ENCODE assay signal across 10 cellular contexts in the genomic region with DNA sequence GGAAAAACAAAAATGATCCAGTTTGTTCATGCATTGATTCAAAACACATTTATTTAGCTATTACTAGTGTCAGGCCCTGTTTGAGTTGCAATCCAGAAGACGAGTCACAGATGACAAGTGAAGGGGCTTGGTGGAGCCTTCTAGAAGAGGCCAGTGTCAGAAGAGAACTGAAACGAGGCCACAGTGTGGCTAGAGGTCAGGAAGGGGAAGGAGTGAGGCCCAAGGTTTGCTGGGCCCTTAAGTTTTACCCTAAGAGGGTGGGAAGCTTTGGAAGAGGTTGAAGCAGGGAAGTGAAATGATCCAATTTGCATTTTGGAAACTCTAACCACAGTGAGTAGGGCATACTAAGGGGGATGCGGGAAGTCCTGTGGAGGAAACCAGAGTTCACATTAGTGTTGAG. TPM values are rescaled to one million over a fixed set of nuclear protein-coding genes. Genes with fewer than 3 reads are reported as not detected.
A peak's percentile ranks its signal among the peaks of the same experiment; 100 is the strongest.
DNase-seq lines count a peak whose midpoint lies in the region; ATAC-seq and TF ChIP-seq lines count a peak whose summit lies in the region.
"Had no signal": no experiment of that assay in that cellular context is flagged by ENCODE, and none has a peak within 500 bp of the region (broad histone marks: within the 10 kb centered on the region; RNA-seq: fewer than 3 reads in every experiment).

No MANE protein-coding gene starts in this region.

- ATAC-seq in GM18498 (IDR thresholded peaks at IDR 0.05; ENCODE audit: unreplicated experiment) (peak; percentile 84), GM19452 (IDR thresholded peaks at IDR 0.05; ENCODE audit: unreplicated experiment) (peak; percentile 84), HG02938 (IDR thresholded peaks at IDR 0.05; ENCODE audit: unreplicated experiment) (peak; percentile 66)

- H3K4me3 ChIP-seq in WERI-Rb-1 (ENCODE audit: low read depth, low read length) (no peak overlapping the region), ascending aorta (no peak overlapping the region), ovary (no peak overlapping the region)

- H3K9me3 ChIP-seq in WERI-Rb-1 (ENCODE audit: severe bottlenecking) (no peaks in the 10 kb centered on the region), ascending aorta (no peaks in the 10 kb centered on the region), ovary (no peaks in the 10 kb centered on the region)

- H3K36me3 ChIP-seq in WERI-Rb-1 (peaks cover 45% of the 10 kb centered on the region), ascending aorta (no peaks in the 10 kb centered on the region), ovary (no peaks in the 10 kb centered on the region)

- no peak for TF ChIP-seq POLR2A in ovary (IDR thresholded peaks at IDR 0.05)

- TF ChIP-seq CTCF in WERI-Rb-1 (IDR thresholded peaks at IDR 0.05; ENCODE audit: low read depth, low read length) = no peak
- TF ChIP-seq CTCF in ascending aorta (IDR thresholded peaks at IDR 0.05) = no peak
- TF ChIP-seq CTCF in ovary (IDR thresholded peaks at IDR 0.05) = no peak

- DNase-seq in WERI-Rb-1 = no peak
- no peak for DNase-seq in AG08395 (ENCODE audit: low spot score)
- DNase-seq in ascending aorta (ENCODE audit: low spot score in 2 of 2) = no peak
- DNase-seq in retina = no peak
- DNase-seq in ovary = no peak
- DNase-seq: activated gamma-delta T cell treated with Interleukin-2 at 50 U/mL for 16 hours, cortex of kidney had no signal

- intact Hi-C loops in ascending aorta (cut with DNase I) = no loop called here
- intact Hi-C loops in ovary (cut with DNase I) = no loop called here

- peak overlapping the region; percentile 44 for H3K27ac ChIP-seq in WERI-Rb-1
- H3K27ac ChIP-seq in ascending aorta = no peak overlapping the region
- H3K27ac ChIP-seq in ovary = no peak overlapping the region

- H3K4me1 ChIP-seq in ascending aorta = no peaks in the 10 kb centered on the region
- no peaks in the 10 kb centered on the region for H3K4me1 ChIP-seq in ovary (ENCODE audit: insufficient read depth)

- no peaks in the 10 kb centered on the region for H3K27me3 ChIP-seq in WERI-Rb-1 (ENCODE audit: insufficient read depth, low read depth, severe bottlenecking)
- H3K27me3 ChIP-seq in ascending aorta = no peaks in the 10 kb centered on the region
- no peaks in the 10 kb centered on the region for H3K27me3 ChIP-seq in ovary

- no peak for TF ChIP-seq EP300 in ovary (IDR thresholded peaks at IDR 0.05)

- WGBS in ovary, 3 donors = 82 to 91% (median 86%) methylated on average over 3 of the region's 3 CpGs

RNA-seq across cellular contexts. Expression of a gene that starts 25.0 kb away (rescaled TPM):
- total RNA-seq in ascending aorta (not detected), ovary (under 1 TPM in 5 of 7 donors, not detected in 2; 0.10 to 0.94 (median 0.80) TPM)
- polyA plus RNA-seq in ovary = under 1 TPM; 0.36 to 0.87 TPM
